1 cellular context compared by ENCODE assay signal in genomic region chr6:151436814-151437213, GRCh38.
TF ChIP-seq lines count a peak whose summit lies in the region.

No MANE protein-coding gene starts in this region.

TF ChIP-seq in HepG2, 621 proteins besides CTCF, POLR2A, EP300 and RAD21 (continued from another document and continues in another):
- no peak for TF ChIP-seq LRRFIP1 (CRISPR knock-in tag; conservative IDR thresholded peaks at IDR 0.05)
- TF ChIP-seq SOX6 (IDR thresholded peaks at IDR 0.05): no peak
- TF ChIP-seq SOX6 (CRISPR knock-in tag; IDR thresholded peaks at IDR 0.05): peak; percentile 61; the same call in 1 of the 2 replicates
- TF ChIP-seq ZFAT (CRISPR knock-in tag; conservative IDR thresholded peaks at IDR 0.05): no peak
- TF ChIP-seq ZNF619 (CRISPR knock-in tag; IDR thresholded peaks at IDR 0.05): no peak
- no peak for TF ChIP-seq CENPT (CRISPR knock-in tag; IDR thresholded peaks at IDR 0.05; ENCODE audit: low read depth)
- TF ChIP-seq ZNF597 (CRISPR knock-in tag; IDR thresholded peaks at IDR 0.05): no peak
- no peak for TF ChIP-seq ZNF138 (CRISPR knock-in tag; IDR thresholded peaks at IDR 0.05; ENCODE audit: low read depth)
- 0 out of 2 replicates have a peak, but pooled peaks have one; percentile 16 for TF ChIP-seq SMYD3 (CRISPR knock-in tag; IDR thresholded peaks at IDR 0.05)
- TF ChIP-seq ZNF598 (CRISPR knock-in tag; IDR thresholded peaks at IDR 0.05; ENCODE audit: borderline replicate concordance): no peak
- 0 out of 2 replicates have a peak, but pooled peaks have one; percentile 3 for TF ChIP-seq ERF (CRISPR knock-in tag; IDR thresholded peaks at IDR 0.05)
- no peak for TF ChIP-seq HINFP (CRISPR knock-in tag; IDR thresholded peaks at IDR 0.05; ENCODE audit: low read depth)
- TF ChIP-seq ZNF280D (CRISPR knock-in tag; IDR thresholded peaks at IDR 0.05): no peak
- no peak for TF ChIP-seq TAF1 (CRISPR knock-in tag; IDR thresholded peaks at IDR 0.05)
- no peak for TF ChIP-seq DBP (CRISPR knock-in tag; IDR thresholded peaks at IDR 0.05; ENCODE audit: not compliant biosample characterization)
- TF ChIP-seq GMEB1 (CRISPR knock-in tag; IDR thresholded peaks at IDR 0.05; ENCODE audit: borderline replicate concordance): no peak; the same call in 1 of the 2 replicates
- TF ChIP-seq NR2C2 (CRISPR knock-in tag; IDR thresholded peaks at IDR 0.05; ENCODE audit: borderline replicate concordance): no peak
- TF ChIP-seq ARID3A (IDR thresholded peaks at IDR 0.05; ENCODE audit: low read depth, low read length): 0 out of 2 replicates have a peak, but pooled peaks have one; percentile 43
- TF ChIP-seq, protein P1, sequence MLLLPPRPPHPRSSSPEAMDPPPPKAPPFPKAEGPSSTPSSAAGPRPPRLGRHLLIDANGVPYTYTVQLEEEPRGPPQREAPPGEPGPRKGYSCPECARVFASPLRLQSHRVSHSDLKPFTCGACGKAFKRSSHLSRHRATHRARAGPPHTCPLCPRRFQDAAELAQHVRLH (CRISPR knock-in tag; IDR thresholded peaks at IDR 0.05; ENCODE audit: borderline replicate concordance, low read depth): no peak
- TF ChIP-seq, protein P2, sequence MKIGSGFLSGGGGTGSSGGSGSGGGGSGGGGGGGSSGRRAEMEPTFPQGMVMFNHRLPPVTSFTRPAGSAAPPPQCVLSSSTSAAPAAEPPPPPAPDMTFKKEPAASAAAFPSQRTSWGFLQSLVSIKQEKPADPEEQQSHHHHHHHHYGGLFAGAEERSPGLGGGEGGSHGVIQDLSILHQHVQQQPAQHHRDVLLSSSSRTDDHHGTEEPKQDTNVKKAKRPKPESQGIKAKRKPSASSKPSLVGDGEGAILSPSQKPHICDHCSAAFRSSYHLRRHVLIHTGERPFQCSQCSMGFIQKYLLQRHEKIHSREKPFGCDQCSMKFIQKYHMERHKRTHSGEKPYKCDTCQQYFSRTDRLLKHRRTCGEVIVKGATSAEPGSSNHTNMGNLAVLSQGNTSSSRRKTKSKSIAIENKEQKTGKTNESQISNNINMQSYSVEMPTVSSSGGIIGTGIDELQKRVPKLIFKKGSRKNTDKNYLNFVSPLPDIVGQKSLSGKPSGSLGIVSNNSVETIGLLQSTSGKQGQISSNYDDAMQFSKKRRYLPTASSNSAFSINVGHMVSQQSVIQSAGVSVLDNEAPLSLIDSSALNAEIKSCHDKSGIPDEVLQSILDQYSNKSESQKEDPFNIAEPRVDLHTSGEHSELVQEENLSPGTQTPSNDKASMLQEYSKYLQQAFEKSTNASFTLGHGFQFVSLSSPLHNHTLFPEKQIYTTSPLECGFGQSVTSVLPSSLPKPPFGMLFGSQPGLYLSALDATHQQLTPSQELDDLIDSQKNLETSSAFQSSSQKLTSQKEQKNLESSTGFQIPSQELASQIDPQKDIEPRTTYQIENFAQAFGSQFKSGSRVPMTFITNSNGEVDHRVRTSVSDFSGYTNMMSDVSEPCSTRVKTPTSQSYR (CRISPR knock-in tag; IDR thresholded peaks at IDR 0.05; ENCODE audit: borderline replicate concordance): no peak
- no peak for TF ChIP-seq ZNF383 (CRISPR knock-in tag; IDR thresholded peaks at IDR 0.05; ENCODE audit: borderline replicate concordance)
- no peak for TF ChIP-seq ZNF362 (CRISPR knock-in tag; IDR thresholded peaks at IDR 0.05; ENCODE audit: borderline replicate concordance)
- TF ChIP-seq ZNF513 (CRISPR knock-in tag; conservative IDR thresholded peaks at IDR 0.05): no peak
- TF ChIP-seq SP4 (CRISPR knock-in tag; IDR thresholded peaks at IDR 0.05): no peak
- TF ChIP-seq TRIM24 (CRISPR knock-in tag; IDR thresholded peaks at IDR 0.05): no peak
- no peak for TF ChIP-seq ZBTB26 (CRISPR knock-in tag; IDR thresholded peaks at IDR 0.05; ENCODE audit: borderline replicate concordance)
- TF ChIP-seq TFE3 (CRISPR knock-in tag; IDR thresholded peaks at IDR 0.05): peak; percentile 62; the same call in 1 of the 2 replicates
